In genomic region chr7:33423646-33424020, GRCh38 we compare ENCODE assay signal across 1 cellular context.
TF ChIP-seq lines count a peak whose summit lies in the region.

No MANE protein-coding gene starts in this region.

TF ChIP-seq in GM23338, 12 proteins besides CTCF, POLR2A, EP300 and RAD21 (continued from another document):
- TF ChIP-seq ZNF462 (CRISPR knock-in tag; IDR thresholded peaks at IDR 0.05): no peak
- no peak for TF ChIP-seq ETS1 (IDR thresholded peaks at IDR 0.05)
- no peak for TF ChIP-seq NANOG (IDR thresholded peaks at IDR 0.05; ENCODE audit: borderline replicate concordance)
- no peak for TF ChIP-seq POLR2AphosphoS5 (IDR thresholded peaks at IDR 0.05; ENCODE audit: low read depth)
- no peak for TF ChIP-seq ZNF114 (CRISPR knock-in tag; IDR thresholded peaks at IDR 0.05)
- no peak for TF ChIP-seq REST (IDR thresholded peaks at IDR 0.05; ENCODE audit: unreplicated experiment)
- no peak for TF ChIP-seq JUNB (IDR thresholded peaks at IDR 0.05; ENCODE audit: unreplicated experiment)
- no peak for TF ChIP-seq CREB1 (CRISPR knock-in tag; IDR thresholded peaks at IDR 0.05; ENCODE audit: low read depth)
